ENCODE assay signal across 21 cellular contexts in genomic region chr16:3598236-3598635, GRCh38. TPM values are rescaled to one million over a fixed set of nuclear protein-coding genes. Genes with fewer than 3 reads are reported as not detected.
DNase-seq lines count a peak whose midpoint lies in the region; ATAC-seq, FAIRE-seq and TF ChIP-seq lines count a peak whose summit lies in the region.
"Had no signal": no experiment of that assay in that cellular context is flagged by ENCODE, and none has a peak within 500 bp of the region (broad histone marks: within the 10 kb centered on the region; RNA-seq: fewer than 3 reads in every experiment).

No MANE protein-coding gene starts in this region.

- TF ChIP-seq EP300 in K562 (IDR thresholded peaks at IDR 0.05; ENCODE audit: low read length): no peak

- H3K4me2 ChIP-seq in K562 (ENCODE audit: insufficient read depth, low read length) (no peak overlapping the region), osteoblast (ENCODE audit: insufficient read depth, low read length) (no peak overlapping the region)
- H3K4me2 ChIP-seq: A549 had no signal

- in situ Hi-C loops in K562 (cut with MboI): no loop called here

- CTCF ChIA-PET in K562 (lab: Yijun Ruan, JAX; ENCODE audit: low intra/inter-chr PET ratio): no interaction called here

- H3K4me3 ChIP-seq in H7 (ENCODE audit: insufficient read depth, low read depth, low read length) (no peak overlapping the region), K562 (no peak overlapping the region), osteoblast (ENCODE audit: insufficient read depth, low read length) (no peak overlapping the region), spleen (no peak overlapping the region)
- H3K4me3 ChIP-seq: A549, HAP-1 had no signal

- TF ChIP-seq CTCF in K562 (IDR thresholded peaks at IDR 0.05 in 2 of 3, conservative IDR thresholded peaks at IDR 0.05 in 1 of 3; ENCODE audit: insufficient read depth in 2 of 3, low read depth in 1 of 3, low read length in 3 of 3): no peak
- TF ChIP-seq CTCF in osteoblast (IDR thresholded peaks at IDR 0.05; ENCODE audit: extremely low read depth, low read depth, low read length): no peak
- no peak for TF ChIP-seq CTCF in spleen (IDR thresholded peaks at IDR 0.05 in 8 of 11, conservative IDR thresholded peaks at IDR 0.05 in 3 of 11)

- H3K4me1 ChIP-seq in K562 (replicated peaks in 1 of 2; ENCODE audit: control insufficient read depth in 2 of 2, insufficient read depth in 2 of 2, low read length in 2 of 2) (peaks cover 0 to 12% of the 10 kb centered on the region in 2 experiments; a peak in 2 of 5 replicates), osteoblast (ENCODE audit: insufficient read depth, low read length) (no peaks in the 10 kb centered on the region), spleen (no peaks in the 10 kb centered on the region)
- H3K4me1 ChIP-seq: A549, Caco-2, HAP-1 had no signal

- 62% methylated on average over 12 of the region's 12 CpGs for WGBS in K562 (ENCODE audit: insufficient coverage, low coverage, missing lambda C conversion rate)
- 87 to 98% (median 95%) methylated on average over 11 to 12 of the region's 12 CpGs for WGBS in spleen, 5 donors

- no peaks in the 10 kb centered on the region for H3K79me2 ChIP-seq in K562 (ENCODE audit: control insufficient read depth, insufficient read depth, low read length)
- no peaks in the 10 kb centered on the region for H3K79me2 ChIP-seq in osteoblast (ENCODE audit: insufficient read depth, low read length)

- H2AFZ ChIP-seq in K562 (ENCODE audit: low read depth, low read length) (no peak overlapping the region), osteoblast (ENCODE audit: low read length) (no peak overlapping the region)

- intact Hi-C loops in K562 (cut with micrococcal nuclease): no loop called here
- intact Hi-C loops in spleen (cut with DNase I; ENCODE audit: low total_unique reads): no loop called here

- BruUV-seq in K562 (replicated peaks; lab: Mats Ljungman, UMichigan): no TSS peak

- H3K27ac ChIP-seq in K562 (ENCODE audit: extremely low read depth, low read depth, low read length): no peak overlapping the region
- H3K27ac ChIP-seq in osteoblast (ENCODE audit: low read depth, low read length): no peak overlapping the region
- H3K27ac ChIP-seq in spleen: no peak overlapping the region
- H3K27ac ChIP-seq: A549, C4-2B, HL-60 had no signal

- no peak for TF ChIP-seq RAD21 in K562 (CRISPR knock-in tag; conservative IDR thresholded peaks at IDR 0.05 in 1 of 2, IDR thresholded peaks at IDR 0.05 in 1 of 2)

- TF ChIP-seq POLR2A in K562 (conservative IDR thresholded peaks at IDR 0.05): no peak
- TF ChIP-seq POLR2A in spleen (IDR thresholded peaks at IDR 0.05): no peak

- H3K9me3 ChIP-seq in K562 (replicated peaks; ENCODE audit: control insufficient read depth, insufficient read depth, low read depth, low read length) (peaks cover 6% of the 10 kb centered on the region), osteoblast (ENCODE audit: low read depth, low read length) (peaks cover 2% of the 10 kb centered on the region), spleen (peaks cover 0 to 4% (median 0%) of the 10 kb centered on the region in 8 donors)
- H3K9me3 ChIP-seq: Caco-2 had no signal

- DNase-seq in H7 (peak; percentile 22), K562 (ENCODE audit: extremely low read depth in 1 of 4, low spot score in 3 of 4) (no peak), osteoblast (ENCODE audit: insufficient read length, low spot score, missing footprints) (peak; percentile 50), dedifferentiated amniotic fluid mesenchymal stem cell (ENCODE audit: extremely low spot score) (no peak), spleen (no peak)
- DNase-seq: AML-193; Caco-2; CD4-positive, alpha-beta T cell; DMS153; DMS79; GDM1; GOT3; KG1 had no signal

- no peak overlapping the region for H3K9ac ChIP-seq in K562 (ENCODE audit: insufficient read depth in 1 of 2, low read depth in 2 of 2, low read length in 2 of 2)

- no peaks in the 10 kb centered on the region for H3K9me1 ChIP-seq in K562 (ENCODE audit: control insufficient read depth, insufficient read depth, low read length)

- H4K20me1 ChIP-seq in K562 (replicated peaks; ENCODE audit: control insufficient read depth, insufficient read depth, low read length): no peaks in the 10 kb centered on the region
- no peaks in the 10 kb centered on the region for H4K20me1 ChIP-seq in osteoblast (ENCODE audit: insufficient read depth, low read length)

- ATAC-seq in K562 (no peak), GM18870 (IDR thresholded peaks at IDR 0.05; ENCODE audit: unreplicated experiment) (no peak)
- ATAC-seq: A549 had no signal

- POLR2A ChIA-PET in K562 (lab: Yijun Ruan, JAX): interaction anchor here (0.6 to 1.8 kb wide), 3 partner anchors 11 to 332 kb away, joined by 3 to 8 read pairs (median 3); no protein-coding TSS in a partner anchor

- FAIRE-seq in K562 (lab: Jason Lieb, UNC): no peak
- FAIRE-seq: A549, GM12892, GM18507 had no signal

- no peaks in the 10 kb centered on the region for H3K27me3 ChIP-seq in H7 (ENCODE audit: control insufficient read depth, insufficient read depth, low read length)
- H3K27me3 ChIP-seq in K562 (ENCODE audit: control insufficient read depth in 2 of 2, insufficient read depth in 2 of 2, low read length in 2 of 2): no peaks in the 10 kb centered on the region
- no peaks in the 10 kb centered on the region for H3K27me3 ChIP-seq in osteoblast (ENCODE audit: insufficient read depth, low read length)
- H3K27me3 ChIP-seq in spleen (replicated peaks in 1 of 7): no peaks in the 10 kb centered on the region

- H3K36me3 ChIP-seq in H7 (replicated peaks; ENCODE audit: control insufficient read depth, insufficient read depth, low read length) (peaks cover 17% of the 10 kb centered on the region), K562 (ENCODE audit: control insufficient read depth, insufficient read depth, low read length) (peaks cover 18% of the 10 kb centered on the region; the same call in 2 of the 3 replicates), osteoblast (ENCODE audit: insufficient read depth, low read length) (peaks cover 26% of the 10 kb centered on the region), spleen (peaks cover 0 to 99% (median 34%) of the 10 kb centered on the region in 6 donors)

RNA-seq across cellular contexts. Expression of gene SLX4, which starts 13.2 kb away (rescaled TPM):
- 8.4 and 11.3 TPM in 2 replicates for total RNA-seq in H7 (2014; rRNA removed; shearing (Covaris generic))
- 42.3 and 52.6 TPM in 2 replicates for total RNA-seq in K562 (2011; cell fraction: chromatin; rRNA removed; ENCODE audit: low replicate concordance)
- total RNA-seq in K562 (2011; cell fraction: nucleolus; rRNA removed): 26.5 and 28.5 TPM in 2 replicates
- total RNA-seq in K562 (2011; cell fraction: nucleoplasm; rRNA removed): 31.7 and 33.4 TPM in 2 replicates
- total RNA-seq in K562 (2014; rRNA removed) (3.8 and 4.1 TPM in 2 replicates), K562 (2014; rRNA removed; fragmentation: Illumina TruSeq; extraction: Trizol) (3.2 and 3.5 TPM in 2 replicates), K562 (2015; rRNA removed; fragmentation: Illumina TruSeq; extraction: Trizol) (3.7 and 4.2 TPM in 2 replicates), K562 (2021) (6.7 and 7.9 TPM in 2 replicates), osteoblast (4.0 and 4.7 TPM in 2 replicates), spleen (1 to 10 TPM; 5.9 to 8.8 (median 7.3) TPM)
- polyA plus RNA-seq in K562 (2011; rRNA removed) (2.7 and 3.0 TPM in 2 replicates), K562 (2014; fragmentation: Illumina TruSeq; extraction: Trizol) (4.8 and 6.1 TPM in 2 replicates), K562 (2014; fragmentation: Nextera tagmentation; extraction: Ambion mirVana) (under 1 TPM; 0.29 to 0.45 TPM), K562 (2014; rRNA removed) (4.0 and 4.3 TPM in 2 replicates), spleen (1 to 10 TPM; 1.8 to 4.0 (median 2.4) TPM)
- polyA plus RNA-seq in K562 (2011; cell fraction: cytosol; rRNA removed): 1.8 and 2.5 TPM in 2 replicates
- polyA plus RNA-seq in K562 (2011; cell fraction: nucleus; rRNA removed): 7.4 and 14.9 TPM in 2 replicates
- polyA plus RNA-seq in K562 (2012): 3.5 and 3.9 TPM in 2 replicates
- polyA minus RNA-seq in K562 (2011; rRNA and poly(A)+ RNA removed): 6.1 and 6.6 TPM in 2 replicates
- 3.5 and 4.3 TPM in 2 replicates for polyA minus RNA-seq in K562 (2011; cell fraction: cytosol; rRNA and poly(A)+ RNA removed)
- 5.8 and 8.0 TPM in 2 replicates for polyA minus RNA-seq in K562 (2011; cell fraction: nucleus; rRNA and poly(A)+ RNA removed)

RNA-seq across cellular contexts. Expression of gene NLRC3, which starts 21.0 kb away (rescaled TPM):
- 0.03 and 0.11 TPM in 2 replicates for total RNA-seq in H7 (2014; rRNA removed; shearing (Covaris generic))
- 0.07 TPM in 1 of 2 replicates, not detected in the other for total RNA-seq in K562 (2011; cell fraction: chromatin; rRNA removed; ENCODE audit: low replicate concordance)
- total RNA-seq in K562 (2011; cell fraction: nucleolus; rRNA removed): under 0.01 TPM in 1 of 2 replicates, not detected in the other
- total RNA-seq in K562 (2011; cell fraction: nucleoplasm; rRNA removed): not detected in 2 replicates
- not detected in 2 replicates for total RNA-seq in K562 (2014; rRNA removed)
- total RNA-seq in K562 (2014; rRNA removed; fragmentation: Illumina TruSeq; extraction: Trizol): not detected in 2 replicates
- total RNA-seq in K562 (2015; rRNA removed; fragmentation: Illumina TruSeq; extraction: Trizol): not detected in 2 replicates
- 0.13 and 0.22 TPM in 2 replicates for total RNA-seq in K562 (2021)
- 0.03 TPM in 1 of 2 replicates, not detected in the other for polyA plus RNA-seq in K562 (2011; rRNA removed)
- 0.03 TPM in 1 of 2 replicates, not detected in the other for polyA plus RNA-seq in K562 (2011; cell fraction: cytosol; rRNA removed)
- 0.09 TPM in 1 of 2 replicates, not detected in the other for polyA plus RNA-seq in K562 (2011; cell fraction: nucleus; rRNA removed)
- 0.08 and 0.10 TPM in 2 replicates for polyA plus RNA-seq in K562 (2012)
- polyA plus RNA-seq in K562 (2014; fragmentation: Illumina TruSeq; extraction: Trizol): not detected in 2 replicates
- under 1 TPM; 0.03 to 0.04 TPM for polyA plus RNA-seq in K562 (2014; fragmentation: Nextera tagmentation; extraction: Ambion mirVana)
- 0.03 TPM in 1 of 2 replicates, not detected in the other for polyA plus RNA-seq in K562 (2014; rRNA removed)
- not detected in 2 replicates for polyA minus RNA-seq in K562 (2011; rRNA and poly(A)+ RNA removed)
- not detected in 2 replicates for polyA minus RNA-seq in K562 (2011; cell fraction: cytosol; rRNA and poly(A)+ RNA removed)
- polyA minus RNA-seq in K562 (2011; cell fraction: nucleus; rRNA and poly(A)+ RNA removed): under 0.01 TPM in 2 replicates
- total RNA-seq in osteoblast: under 0.01 and 0.29 TPM in 2 replicates
- total RNA-seq in spleen: 10 to 100 TPM; 21.2 to 34.0 (median 27.4) TPM
- 10 to 100 TPM in 2 of 3 donors, 1 to 10 TPM in 1; 8.6 to 15.2 (median 14.4) TPM for polyA plus RNA-seq in spleen
- total RNA-seq: Caco-2 had no signal
- polyA plus RNA-seq: BJ had no signal

RNA-seq across cellular contexts. Expression of gene DNASE1, which starts 56.3 kb away (rescaled TPM):
- 13.8 and 23.7 TPM in 2 replicates for total RNA-seq in H7 (2014; rRNA removed; shearing (Covaris generic))
- 38.8 and 64.6 TPM in 2 replicates for total RNA-seq in K562 (2011; cell fraction: chromatin; rRNA removed; ENCODE audit: low replicate concordance)
- 36.6 and 45.7 TPM in 2 replicates for total RNA-seq in K562 (2011; cell fraction: nucleolus; rRNA removed)
- total RNA-seq in K562 (2011; cell fraction: nucleoplasm; rRNA removed): 34.1 and 38.1 TPM in 2 replicates
- total RNA-seq in K562 (2014; rRNA removed): 5.9 and 7.2 TPM in 2 replicates
- 3.3 and 3.8 TPM in 2 replicates for total RNA-seq in K562 (2014; rRNA removed; fragmentation: Illumina TruSeq; extraction: Trizol)
- total RNA-seq in K562 (2015; rRNA removed; fragmentation: Illumina TruSeq; extraction: Trizol): 5.6 and 5.9 TPM in 2 replicates
- 5.5 and 7.0 TPM in 2 replicates for total RNA-seq in K562 (2021)
- 10.1 and 10.3 TPM in 2 replicates for polyA plus RNA-seq in K562 (2011; rRNA removed)
- polyA plus RNA-seq in K562 (2011; cell fraction: cytosol; rRNA removed): 12.0 and 18.4 TPM in 2 replicates
- 18.7 and 38.3 TPM in 2 replicates for polyA plus RNA-seq in K562 (2011; cell fraction: nucleus; rRNA removed)
- polyA plus RNA-seq in K562 (2012): 11.9 and 26.5 TPM in 2 replicates
- polyA plus RNA-seq in K562 (2014; fragmentation: Illumina TruSeq; extraction: Trizol): 6.8 and 7.6 TPM in 2 replicates
- under 1 TPM; 0.53 to 0.84 TPM for polyA plus RNA-seq in K562 (2014; fragmentation: Nextera tagmentation; extraction: Ambion mirVana)
- polyA plus RNA-seq in K562 (2014; rRNA removed): 7.2 and 9.4 TPM in 2 replicates
- 13.1 and 18.6 TPM in 2 replicates for polyA minus RNA-seq in K562 (2011; rRNA and poly(A)+ RNA removed)
- 7.3 and 9.2 TPM in 2 replicates for polyA minus RNA-seq in K562 (2011; cell fraction: cytosol; rRNA and poly(A)+ RNA removed)
- 12.4 and 12.6 TPM in 2 replicates for polyA minus RNA-seq in K562 (2011; cell fraction: nucleus; rRNA and poly(A)+ RNA removed)
- total RNA-seq in osteoblast: 11.9 and 13.3 TPM in 2 replicates
- 10 to 100 TPM; 23.9 to 51.9 (median 26.7) TPM for total RNA-seq in spleen
- polyA plus RNA-seq in spleen: 10 to 100 TPM in 1 of 3 donors, 1 to 10 TPM in 2; 6.1 to 16.9 (median 8.2) TPM

Comparison
In these comparisons a context has a peak if more than half of its experiments do, and no peak if none do; other contexts are left out.
1. DNase-seq: peak in H7 (single experiment) and osteoblast (single experiment); none in K562 (0 of 4), dedifferentiated amniotic fluid mesenchymal stem cell (single experiment) and spleen (single experiment).
2. RNA of gene NLRC3, which starts 21.0 kb away (total RNA-seq): 21.2 to 34.0 TPM in spleen; 0.03 to 0.11 TPM in H7, under 0.01 to 0.22 TPM in K562 and under 0.01 to 0.29 TPM in osteoblast; every median in the first group is over 10 times any median in the second.